8 cellular contexts compared by ENCODE assay signal in genomic region chr10:127853868-127854768, GRCh38. TPM values are rescaled to one million over a fixed set of nuclear protein-coding genes. Genes with fewer than 3 reads are reported as not detected.
A peak's percentile ranks its signal among the peaks of the same experiment; 100 is the strongest.
DNase-seq lines count a peak whose midpoint lies in the region; ATAC-seq and TF ChIP-seq lines count a peak whose summit lies in the region.

No MANE protein-coding gene starts in this region.

- peaks cover 5% of the 10 kb centered on the region for H3K27me3 ChIP-seq in lower lobe of right lung (ENCODE audit: low read depth)

- H3K4me1 Mint-ChIP-seq in activated CD4-positive, alpha-beta T cell treated with anti-CD3 and anti-CD28 coated beads for 36 hours = no peaks in the 10 kb centered on the region
- peaks cover 31% of the 10 kb centered on the region for H3K4me1 Mint-ChIP-seq in dendritic cell treated with granulocyte-macrophage colony-stimulating factor and Interleukin-4, amounts not matched to agents 40 ng/mL and 50 ng/mL, for 4 days (ENCODE audit: low read depth)

- CTCF ChIA-PET in activated CD4-positive, alpha-beta T cell treated with anti-CD3 and anti-CD28 coated beads for 36 hours (lab: Charles Lee) = interaction anchor here (0.5 to 2.0 kb wide), 41 partner anchors 9 to 1873 kb away, joined by 3 to 34 read pairs (median 4); partner anchors contain the start of gene PTPRE

- no peaks in the 10 kb centered on the region for H3K9me3 ChIP-seq in lower lobe of right lung

- H3K4me3 ChIP-seq in AG09309 (ENCODE audit: control insufficient read depth, low read depth, low read length) (no peak overlapping the region), lower lobe of right lung (no peak overlapping the region)

- peaks cover 7% of the 10 kb centered on the region for H3K27me3 Mint-ChIP-seq in activated CD4-positive, alpha-beta T cell treated with anti-CD3 and anti-CD28 coated beads for 36 hours
- H3K27me3 Mint-ChIP-seq in dendritic cell treated with granulocyte-macrophage colony-stimulating factor and Interleukin-4, amounts not matched to agents 40 ng/mL and 50 ng/mL, for 4 days = peaks cover 19% of the 10 kb centered on the region

- H3K4me1 ChIP-seq in lower lobe of right lung = peaks cover 5% of the 10 kb centered on the region

- intact Hi-C loops in activated CD4-positive, alpha-beta T cell treated with anti-CD3 and anti-CD28 coated beads for 36 hours (cut with DNase I, micrococcal nuclease) = loop anchor here (1.0 to 10.0 kb wide), 5 partner anchors 139 to 1871 kb away; no protein-coding TSS in a partner anchor
- intact Hi-C loops in dendritic cell treated with granulocyte-macrophage colony-stimulating factor and Interleukin-4, amounts not matched to agents 40 ng/mL and 50 ng/mL, for 4 days (cut with micrococcal nuclease) = loop anchor here (1.0 to 5.0 kb wide), 3 partner anchors 139 to 612 kb away; no protein-coding TSS in a partner anchor
- intact Hi-C loops in lower lobe of right lung (cut with DNase I) = loop anchor here (10.0 kb wide), 1 partner anchor 139 kb away; no protein-coding TSS in a partner anchor

- ATAC-seq in GM18861 (IDR thresholded peaks at IDR 0.05; ENCODE audit: unreplicated experiment) (peak; percentile 59), HG03039 (IDR thresholded peaks at IDR 0.05; ENCODE audit: unreplicated experiment) (peak; percentile 64), lower lobe of right lung (peak; percentile 89 to 93)
- ATAC-seq in activated CD4-positive, alpha-beta T cell treated with anti-CD3 and anti-CD28 coated beads for 36 hours = peak; percentile 84

- H3K27ac Mint-ChIP-seq in activated CD4-positive, alpha-beta T cell treated with anti-CD3 and anti-CD28 coated beads for 36 hours = no peak overlapping the region
- H3K27ac Mint-ChIP-seq in dendritic cell treated with granulocyte-macrophage colony-stimulating factor and Interleukin-4, amounts not matched to agents 40 ng/mL and 50 ng/mL, for 4 days = peak overlapping the region; percentile 63

- POLR2A ChIA-PET in activated CD4-positive, alpha-beta T cell treated with anti-CD3 and anti-CD28 coated beads for 36 hours (lab: Charles Lee) = no interaction called here

- H3K36me3 ChIP-seq in lower lobe of right lung = no peaks in the 10 kb centered on the region

- peak; percentile 13 for DNase-seq in AG09309 (ENCODE audit: low read depth)
- peak; percentile 48 for DNase-seq in NCI-H2196 (lab: John Stamatoyannopoulos, UW; ENCODE audit: unreplicated experiment)
- peak; percentile 74 for DNase-seq in activated CD4-positive, alpha-beta T cell treated with anti-CD3 and anti-CD28 coated beads for 36 hours
- DNase-seq in lower lobe of right lung = peak; percentile 75
- peak; percentile 8 to 28 (median 21) for DNase-seq in stimulated activated CD4-positive, alpha-beta T cell treated with anti-CD3 and anti-CD28 coated beads, TNF-alpha, amount 100 ng/mL, for 48 hours (ENCODE audit: low read depth in 3 of 3)

- no peaks in the 10 kb centered on the region for H3K9me3 Mint-ChIP-seq in activated CD4-positive, alpha-beta T cell treated with anti-CD3 and anti-CD28 coated beads for 36 hours (ENCODE audit: low read depth)
- no peaks in the 10 kb centered on the region for H3K9me3 Mint-ChIP-seq in dendritic cell treated with granulocyte-macrophage colony-stimulating factor and Interleukin-4, amounts not matched to agents 40 ng/mL and 50 ng/mL, for 4 days

- no peaks in the 10 kb centered on the region for H3K36me3 Mint-ChIP-seq in activated CD4-positive, alpha-beta T cell treated with anti-CD3 and anti-CD28 coated beads for 36 hours (ENCODE audit: low read depth)
- H3K36me3 Mint-ChIP-seq in dendritic cell treated with granulocyte-macrophage colony-stimulating factor and Interleukin-4, amounts not matched to agents 40 ng/mL and 50 ng/mL, for 4 days (ENCODE audit: low read depth) = no peaks in the 10 kb centered on the region

- H3K4me3 Mint-ChIP-seq in activated CD4-positive, alpha-beta T cell treated with anti-CD3 and anti-CD28 coated beads for 36 hours = no peak overlapping the region
- no peak overlapping the region for H3K4me3 Mint-ChIP-seq in dendritic cell treated with granulocyte-macrophage colony-stimulating factor and Interleukin-4, amounts not matched to agents 40 ng/mL and 50 ng/mL, for 4 days

- TF ChIP-seq CTCF in AG09309 (IDR thresholded peaks at IDR 0.05; ENCODE audit: control insufficient read depth, insufficient read depth, low read depth, low read length, missing control alignments) (peak; percentile 86), lower lobe of right lung (IDR thresholded peaks at IDR 0.05) (peak; percentile 81)

- no peak overlapping the region for H3K27ac ChIP-seq in lower lobe of right lung

RNA-seq across cellular contexts. Expression of gene CLRN3, which starts 38.6 kb away (rescaled TPM):
- total RNA-seq in activated CD4-positive, alpha-beta T cell treated with anti-CD3 and anti-CD28 coated beads for 36 hours = not detected
- total RNA-seq in lower lobe of right lung = not detected

RNA-seq across cellular contexts. Expression of gene PTPRE, which starts 52.8 kb away (rescaled TPM):
- 10 to 100 TPM; 23.0 to 31.6 TPM for total RNA-seq in activated CD4-positive, alpha-beta T cell treated with anti-CD3 and anti-CD28 coated beads for 36 hours
- total RNA-seq in lower lobe of right lung = 60.5 TPM

Comparison
In these comparisons a context has a peak if more than half of its experiments do, and no peak if none do; other contexts are left out.
1. DNase-seq: peak in every context shown above with its lines; median percentile 75 in lower lobe of right lung; 74 in activated CD4-positive, alpha-beta T cell treated with anti-CD3 and anti-CD28 coated beads for 36 hours; 48 in NCI-H2196; 21 in stimulated activated CD4-positive, alpha-beta T cell treated with anti-CD3 and anti-CD28 coated beads, TNF-alpha, amount 100 ng/mL, for 48 hours; 13 in AG09309.